In the genomic region with DNA sequence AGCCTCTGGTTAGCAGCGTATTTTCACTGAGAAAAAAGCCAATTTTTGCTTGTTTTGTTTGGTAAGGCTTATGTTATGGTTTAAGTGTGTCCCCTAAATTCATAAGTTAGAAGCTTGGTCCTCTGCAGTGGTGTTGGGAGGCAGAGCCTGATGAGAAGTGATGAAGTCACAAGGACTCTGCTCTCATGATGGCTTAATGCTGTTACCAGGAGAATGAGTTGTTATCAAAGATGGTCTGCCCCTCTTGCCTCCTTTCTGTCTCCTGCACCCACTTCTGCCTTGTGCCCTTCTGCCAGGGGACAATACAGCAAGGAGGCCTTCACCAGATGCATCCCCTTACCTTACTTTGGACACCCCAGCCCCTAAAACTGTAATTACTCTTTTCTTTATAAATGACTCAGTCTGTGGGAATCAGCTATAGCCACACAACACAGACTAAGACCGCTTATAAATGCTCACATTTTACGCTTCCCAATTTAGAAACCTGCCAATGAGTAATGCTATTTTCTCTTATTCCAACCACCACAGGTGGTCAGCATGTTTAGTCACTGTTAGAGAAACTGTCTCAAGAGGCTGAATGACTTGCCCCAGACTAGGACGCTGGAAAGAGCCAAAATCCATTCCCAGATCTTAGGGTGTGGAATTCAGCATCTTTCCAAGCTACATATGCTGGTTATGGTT, we compare ENCODE assay signal across 11 cellular contexts. TPM values are rescaled to one million over a fixed set of nuclear protein-coding genes. Genes with fewer than 3 reads are reported as not detected.
A peak's percentile ranks its signal among the peaks of the same experiment; 100 is the strongest.
DNase-seq lines count a peak whose midpoint lies in the region; ATAC-seq lines count a peak whose summit lies in the region.
"Had no signal": no experiment of that assay in that cellular context is flagged by ENCODE, and none has a peak within 500 bp of the region (broad histone marks: within the 10 kb centered on the region; RNA-seq: fewer than 3 reads in every experiment).

No MANE protein-coding gene starts in this region.

- no peak for DNase-seq in stimulated activated naive CD8-positive, alpha-beta T cell treated with anti-CD3 and anti-CD28 coated beads, Interleukin-15, amount 100 ng/mL, for 72 hours
- no peak for DNase-seq in activated naive CD8-positive, alpha-beta T cell treated with anti-CD3 and anti-CD28 coated beads for 36 hours
- no peak for DNase-seq in stimulated activated naive B cell treated with anti-CD40 and anti-IgM and Interleukin-4, amounts not matched to agents 10 μg/mL and 1 μg/mL and 100 μg/mL, for 72 hours
- no peak for DNase-seq in T1000 (lab: John Stamatoyannopoulos, UW)
- DNase-seq in NCI-H1105 treated with DMSO at 0.1 percent for 48 hours (lab: John Stamatoyannopoulos, UW) = no peak
- DNase-seq: NCI-H1105, T-cell, trophoblast cell had no signal

- no peak for ATAC-seq in stimulated activated naive CD8-positive, alpha-beta T cell treated with anti-CD3 and anti-CD28 coated beads, Interleukin-15, amount 100 ng/mL, for 72 hours
- peak; percentile 58 for ATAC-seq in HG02870 (IDR thresholded peaks at IDR 0.05; ENCODE audit: unreplicated experiment)
- peak; percentile 31 to 42 for ATAC-seq in stimulated activated naive B cell treated with anti-CD40 and anti-IgM and Interleukin-4, amounts not matched to agents 10 μg/mL and 1 μg/mL and 100 μg/mL, for 72 hours (replicated peaks)
- ATAC-seq in stimulated activated memory B cell treated with anti-CD40 and anti-IgM and Interleukin-4, amounts not matched to agents 10 μg/mL and 1 μg/mL and 100 μg/mL, for 72 hours = no peak
- ATAC-seq: T-cell had no signal

- no peaks in the 10 kb centered on the region for H3K27me3 Mint-ChIP-seq in stimulated activated naive CD8-positive, alpha-beta T cell treated with anti-CD3 and anti-CD28 coated beads, Interleukin-15, Interleukin-2, amounts not matched to agents 100 ng/mL and 50 ng/mL, for 24 hours
- H3K27me3 Mint-ChIP-seq in stimulated activated naive CD8-positive, alpha-beta T cell treated with anti-CD3 and anti-CD28 coated beads, Interleukin-15, amount 100 ng/mL, for 72 hours = no peaks in the 10 kb centered on the region
- no peaks in the 10 kb centered on the region for H3K27me3 Mint-ChIP-seq in activated naive CD8-positive, alpha-beta T cell treated with anti-CD3 and anti-CD28 coated beads for 36 hours
- no peaks in the 10 kb centered on the region for H3K27me3 Mint-ChIP-seq in stimulated activated naive B cell treated with anti-CD40 and anti-IgM and Interleukin-4, amounts not matched to agents 10 μg/mL and 1 μg/mL and 100 μg/mL, for 72 hours
- no peaks in the 10 kb centered on the region for H3K27me3 Mint-ChIP-seq in stimulated activated memory B cell treated with anti-CD40 and anti-IgM and Interleukin-4, amounts not matched to agents 10 μg/mL and 1 μg/mL and 100 μg/mL, for 72 hours
- H3K27me3 Mint-ChIP-seq: T-cell had no signal

- H3K4me1 Mint-ChIP-seq in stimulated activated naive CD8-positive, alpha-beta T cell treated with anti-CD3 and anti-CD28 coated beads, Interleukin-15, Interleukin-2, amounts not matched to agents 100 ng/mL and 50 ng/mL, for 24 hours (ENCODE audit: low read depth) = peaks cover 7% of the 10 kb centered on the region
- no peaks in the 10 kb centered on the region for H3K4me1 Mint-ChIP-seq in stimulated activated naive CD8-positive, alpha-beta T cell treated with anti-CD3 and anti-CD28 coated beads, Interleukin-15, amount 100 ng/mL, for 72 hours
- H3K4me1 Mint-ChIP-seq in activated naive CD8-positive, alpha-beta T cell treated with anti-CD3 and anti-CD28 coated beads for 36 hours = peaks cover 10% of the 10 kb centered on the region
- peaks cover 8 to 9% of the 10 kb centered on the region in 2 donors for H3K4me1 Mint-ChIP-seq in stimulated activated naive B cell treated with anti-CD40 and anti-IgM and Interleukin-4, amounts not matched to agents 10 μg/mL and 1 μg/mL and 100 μg/mL, for 72 hours
- peaks cover 6% of the 10 kb centered on the region for H3K4me1 Mint-ChIP-seq in stimulated activated memory B cell treated with anti-CD40 and anti-IgM and Interleukin-4, amounts not matched to agents 10 μg/mL and 1 μg/mL and 100 μg/mL, for 72 hours

- no peak overlapping the region for H3K4me3 Mint-ChIP-seq in stimulated activated naive CD8-positive, alpha-beta T cell treated with anti-CD3 and anti-CD28 coated beads, Interleukin-15, Interleukin-2, amounts not matched to agents 100 ng/mL and 50 ng/mL, for 24 hours
- no peak overlapping the region for H3K4me3 Mint-ChIP-seq in stimulated activated naive CD8-positive, alpha-beta T cell treated with anti-CD3 and anti-CD28 coated beads, Interleukin-15, amount 100 ng/mL, for 72 hours
- no peak overlapping the region for H3K4me3 Mint-ChIP-seq in activated naive CD8-positive, alpha-beta T cell treated with anti-CD3 and anti-CD28 coated beads for 36 hours
- H3K4me3 Mint-ChIP-seq in stimulated activated naive B cell treated with anti-CD40 and anti-IgM and Interleukin-4, amounts not matched to agents 10 μg/mL and 1 μg/mL and 100 μg/mL, for 72 hours = no peak overlapping the region
- H3K4me3 Mint-ChIP-seq in stimulated activated memory B cell treated with anti-CD40 and anti-IgM and Interleukin-4, amounts not matched to agents 10 μg/mL and 1 μg/mL and 100 μg/mL, for 72 hours = no peak overlapping the region
- H3K4me3 Mint-ChIP-seq: T-cell had no signal

- H3K36me3 Mint-ChIP-seq in stimulated activated naive CD8-positive, alpha-beta T cell treated with anti-CD3 and anti-CD28 coated beads, Interleukin-15, Interleukin-2, amounts not matched to agents 100 ng/mL and 50 ng/mL, for 24 hours (ENCODE audit: low read depth) = peaks cover 39% of the 10 kb centered on the region
- peaks cover 22% of the 10 kb centered on the region for H3K36me3 Mint-ChIP-seq in activated naive CD8-positive, alpha-beta T cell treated with anti-CD3 and anti-CD28 coated beads for 36 hours
- peaks cover 21 to 36% of the 10 kb centered on the region in 2 donors for H3K36me3 Mint-ChIP-seq in stimulated activated naive B cell treated with anti-CD40 and anti-IgM and Interleukin-4, amounts not matched to agents 10 μg/mL and 1 μg/mL and 100 μg/mL, for 72 hours
- peaks cover 29% of the 10 kb centered on the region for H3K36me3 Mint-ChIP-seq in stimulated activated memory B cell treated with anti-CD40 and anti-IgM and Interleukin-4, amounts not matched to agents 10 μg/mL and 1 μg/mL and 100 μg/mL, for 72 hours

- H3K9me3 Mint-ChIP-seq in stimulated activated naive CD8-positive, alpha-beta T cell treated with anti-CD3 and anti-CD28 coated beads, Interleukin-15, Interleukin-2, amounts not matched to agents 100 ng/mL and 50 ng/mL, for 24 hours = no peaks in the 10 kb centered on the region
- no peaks in the 10 kb centered on the region for H3K9me3 Mint-ChIP-seq in stimulated activated naive CD8-positive, alpha-beta T cell treated with anti-CD3 and anti-CD28 coated beads, Interleukin-15, amount 100 ng/mL, for 72 hours
- H3K9me3 Mint-ChIP-seq in activated naive CD8-positive, alpha-beta T cell treated with anti-CD3 and anti-CD28 coated beads for 36 hours = no peaks in the 10 kb centered on the region
- no peaks in the 10 kb centered on the region for H3K9me3 Mint-ChIP-seq in stimulated activated naive B cell treated with anti-CD40 and anti-IgM and Interleukin-4, amounts not matched to agents 10 μg/mL and 1 μg/mL and 100 μg/mL, for 72 hours
- H3K9me3 Mint-ChIP-seq in stimulated activated memory B cell treated with anti-CD40 and anti-IgM and Interleukin-4, amounts not matched to agents 10 μg/mL and 1 μg/mL and 100 μg/mL, for 72 hours = no peaks in the 10 kb centered on the region
- H3K9me3 Mint-ChIP-seq: T-cell had no signal

- H3K27ac Mint-ChIP-seq in stimulated activated naive CD8-positive, alpha-beta T cell treated with anti-CD3 and anti-CD28 coated beads, Interleukin-15, Interleukin-2, amounts not matched to agents 100 ng/mL and 50 ng/mL, for 24 hours = peak overlapping the region; percentile 37
- H3K27ac Mint-ChIP-seq in stimulated activated naive CD8-positive, alpha-beta T cell treated with anti-CD3 and anti-CD28 coated beads, Interleukin-15, amount 100 ng/mL, for 72 hours = no peak overlapping the region
- H3K27ac Mint-ChIP-seq in activated naive CD8-positive, alpha-beta T cell treated with anti-CD3 and anti-CD28 coated beads for 36 hours = peak overlapping the region; percentile 66
- H3K27ac Mint-ChIP-seq in stimulated activated naive B cell treated with anti-CD40 and anti-IgM and Interleukin-4, amounts not matched to agents 10 μg/mL and 1 μg/mL and 100 μg/mL, for 72 hours = no peak overlapping the region
- no peak overlapping the region for H3K27ac Mint-ChIP-seq in stimulated activated memory B cell treated with anti-CD40 and anti-IgM and Interleukin-4, amounts not matched to agents 10 μg/mL and 1 μg/mL and 100 μg/mL, for 72 hours
- H3K27ac Mint-ChIP-seq: T-cell had no signal

RNA-seq across cellular contexts. Expression of a gene that starts 6.1 kb away (rescaled TPM):
- total RNA-seq in activated naive CD8-positive, alpha-beta T cell treated with anti-CD3 and anti-CD28 coated beads for 36 hours = under 1 TPM; 0.02 to 0.10 TPM

RNA-seq across cellular contexts. Expression of a gene that starts 25.0 kb away (rescaled TPM):
- 10 to 100 TPM; 49.2 to 50.4 TPM for total RNA-seq in activated naive CD8-positive, alpha-beta T cell treated with anti-CD3 and anti-CD28 coated beads for 36 hours

Comparison
In these comparisons a context has a peak if more than half of its experiments do, and no peak if none do; other contexts are left out.
1. H3K27ac Mint-ChIP-seq: peak in stimulated activated naive CD8-positive, alpha-beta T cell treated with anti-CD3 and anti-CD28 coated beads, Interleukin-15, Interleukin-2, amounts not matched to agents 100 ng/mL and 50 ng/mL, for 24 hours (single experiment) and activated naive CD8-positive, alpha-beta T cell treated with anti-CD3 and anti-CD28 coated beads for 36 hours (single experiment); none in stimulated activated naive CD8-positive, alpha-beta T cell treated with anti-CD3 and anti-CD28 coated beads, Interleukin-15, amount 100 ng/mL, for 72 hours (0 of 2), stimulated activated naive B cell treated with anti-CD40 and anti-IgM and Interleukin-4, amounts not matched to agents 10 μg/mL and 1 μg/mL and 100 μg/mL, for 72 hours (single experiment) and stimulated activated memory B cell treated with anti-CD40 and anti-IgM and Interleukin-4, amounts not matched to agents 10 μg/mL and 1 μg/mL and 100 μg/mL, for 72 hours (single experiment).
2. ATAC-seq: peak in HG02870 (single experiment) and stimulated activated naive B cell treated with anti-CD40 and anti-IgM and Interleukin-4, amounts not matched to agents 10 μg/mL and 1 μg/mL and 100 μg/mL, for 72 hours (2 of 2); none in stimulated activated naive CD8-positive, alpha-beta T cell treated with anti-CD3 and anti-CD28 coated beads, Interleukin-15, amount 100 ng/mL, for 72 hours (single experiment) and stimulated activated memory B cell treated with anti-CD40 and anti-IgM and Interleukin-4, amounts not matched to agents 10 μg/mL and 1 μg/mL and 100 μg/mL, for 72 hours (single experiment).